Comparison of ENCODE assay signal across 8 cellular contexts in genomic region chr3:195443391-195443989, GRCh38. TPM values are rescaled to one million over a fixed set of nuclear protein-coding genes. Genes with fewer than 3 reads are reported as not detected.
DNase-seq lines count a peak whose midpoint lies in the region; ATAC-seq and TF ChIP-seq lines count a peak whose summit lies in the region.

No MANE protein-coding gene starts in this region.

- H3K9me3 ChIP-seq in body of pancreas: no peaks in the 10 kb centered on the region
- no peaks in the 10 kb centered on the region for H3K9me3 ChIP-seq in mucosa of rectum (ENCODE audit: control insufficient read depth in 2 of 2, low read length in 2 of 2)

- 4 to 8% methylated on average over 6 of the region's 6 CpGs for WGBS in body of pancreas, 2 donors

- peaks cover 18% of the 10 kb centered on the region for H3K4me1 ChIP-seq in ACC112 (ENCODE audit: control insufficient read depth, insufficient read depth, low read length, unreplicated experiment)
- H3K4me1 ChIP-seq in body of pancreas: peaks cover 26% of the 10 kb centered on the region
- H3K4me1 ChIP-seq in mucosa of rectum (ENCODE audit: control insufficient read depth in 2 of 2, insufficient read depth in 2 of 2, low read length in 2 of 2): peaks cover 11 to 18% of the 10 kb centered on the region in 2 donors

- H3K4me3 ChIP-seq in ACC112 (ENCODE audit: low read depth, low read length) (peak overlapping the region; percentile 70), HL-60 (replicated peaks; ENCODE audit: insufficient read depth, low read length) (peak overlapping the region; percentile 32), body of pancreas (no peak overlapping the region), mucosa of rectum (ENCODE audit: low read length in 2 of 2) (peak overlapping the region; percentile 59 to 61)

- peak overlapping the region; percentile 52 to 72 for H3K9ac ChIP-seq in mucosa of rectum (ENCODE audit: low read depth in 1 of 2, low read length in 2 of 2)

- TF ChIP-seq CTCF in HL-60 (IDR thresholded peaks at IDR 0.05; ENCODE audit: insufficient read depth, low read length): no peak
- TF ChIP-seq CTCF in body of pancreas (IDR thresholded peaks at IDR 0.05): no peak

- DNase-seq in HL-60 (ENCODE audit: low read depth in 1 of 2, low spot score in 1 of 2) (no peak), body of pancreas (no peak), AG08395 (ENCODE audit: low spot score) (no peak), mucosa of gallbladder (ENCODE audit: low spot score) (no peak)

- H3K79me2 ChIP-seq in ACC112 (ENCODE audit: control insufficient read depth, insufficient read depth, low read length, unreplicated experiment): peaks cover 42% of the 10 kb centered on the region

- no peaks in the 10 kb centered on the region for H3K27me3 ChIP-seq in ACC112 (ENCODE audit: insufficient read depth, low read length)
- H3K27me3 ChIP-seq in HL-60 (ENCODE audit: insufficient read depth, poor library complexity, severe bottlenecking): no peaks in the 10 kb centered on the region
- no peaks in the 10 kb centered on the region for H3K27me3 ChIP-seq in body of pancreas
- no peaks in the 10 kb centered on the region for H3K27me3 ChIP-seq in mucosa of rectum (ENCODE audit: control insufficient read depth in 2 of 2, insufficient read depth in 2 of 2, low read length in 2 of 2)

- intact Hi-C loops in body of pancreas (cut with DNase I): no loop called here

- no peak for TF ChIP-seq POLR2A in body of pancreas (IDR thresholded peaks at IDR 0.05)

- H3K36me3 ChIP-seq in ACC112 (ENCODE audit: insufficient read depth, low read length): no peaks in the 10 kb centered on the region
- H3K36me3 ChIP-seq in body of pancreas (replicated peaks in 1 of 2; ENCODE audit: insufficient read depth in 1 of 2, low read depth in 2 of 2): no peaks in the 10 kb centered on the region
- H3K36me3 ChIP-seq in mucosa of rectum (ENCODE audit: control insufficient read depth in 2 of 2, insufficient read depth in 2 of 2, low read length in 2 of 2): no peaks in the 10 kb centered on the region

- ATAC-seq in body of pancreas (no peak), HG03457 (IDR thresholded peaks at IDR 0.05; ENCODE audit: unreplicated experiment) (no peak), GM19467 (IDR thresholded peaks at IDR 0.05; ENCODE audit: unreplicated experiment) (no peak)

- peak overlapping the region; percentile 90 for H2AFZ ChIP-seq in ACC112 (ENCODE audit: low read length, unreplicated experiment)

- no peak overlapping the region for H3K27ac ChIP-seq in ACC112 (ENCODE audit: low read depth, low read length)
- peak overlapping the region; percentile 49 for H3K27ac ChIP-seq in HL-60 (replicated peaks)
- peak overlapping the region in 3 of 4 donors; percentile 39 to 52 (median 43) for H3K27ac ChIP-seq in body of pancreas
- H3K27ac ChIP-seq in mucosa of rectum (ENCODE audit: low read depth in 2 of 2, low read length in 2 of 2): peak overlapping the region; percentile 43 to 69

RNA-seq across cellular contexts. Expression of gene ACAP2, which starts 0.7 kb away (rescaled TPM):
- total RNA-seq in body of pancreas (10 to 100 TPM; 25.1 to 25.9 TPM), mucosa of gallbladder (47.0 TPM)

Comparison
In these comparisons a context has a peak if more than half of its experiments do, and no peak if none do; other contexts are left out.
1. H3K4me3 ChIP-seq: peak in ACC112 (single experiment), HL-60 (single experiment) and mucosa of rectum (2 of 2); none in body of pancreas (0 of 2).